In the genomic region with DNA sequence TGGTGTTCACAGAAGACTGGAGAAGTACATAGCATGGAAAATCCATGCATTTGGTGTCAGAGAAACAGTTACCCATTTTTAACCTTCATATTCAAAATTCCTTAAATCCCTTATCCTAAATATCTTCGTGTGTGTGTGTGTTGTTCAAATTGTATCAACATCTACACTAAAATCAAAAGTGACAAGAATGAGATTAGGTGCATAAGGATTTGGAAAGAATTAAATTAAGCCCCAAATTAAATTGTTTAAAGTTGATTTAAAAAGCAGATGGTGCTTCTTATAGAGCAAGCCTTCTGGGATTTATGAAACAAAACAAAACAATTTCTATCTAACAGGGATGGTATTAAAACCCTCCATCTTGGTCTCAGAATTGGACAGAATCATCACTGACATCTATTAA, we compare ENCODE assay signal across 31 cellular contexts. TPM values are rescaled to one million over a fixed set of nuclear protein-coding genes. Genes with fewer than 3 reads are reported as not detected.
"Had no signal": no experiment of that assay in that cellular context is flagged by ENCODE, and none has a peak within 500 bp of the region (broad histone marks: within the 10 kb centered on the region; RNA-seq: fewer than 3 reads in every experiment).

No MANE protein-coding gene starts in this region.

- DNase-seq: activated CD4-positive, alpha-beta memory T cell treated with anti-CD3 and anti-CD28 coated beads for 36 hours; activated CD4-positive, alpha-beta T cell treated with anti-CD3 and anti-CD28 coated beads for 36 hours; activated CD4-positive, alpha-beta T cell treated with anti-CD3 and anti-CD28 coated beads, Interleukin-2, amount 10 ng/mL, durations not matched to agents 24 days and 14 days; activated CD4-positive, CD25-positive, alpha-beta regulatory T cell; activated CD4-positive, CD25-positive, alpha-beta regulatory T cell treated with anti-CD3 and anti-CD28 coated beads, Interleukin-2, amount 50 U/mL, for 72 hours; activated CD8-positive, alpha-beta memory T cell treated with anti-CD3 and anti-CD28 coated beads, Interleukin-2, amount 10 ng/mL, durations not matched to agents 7 days and 5 days; activated CD8-positive, alpha-beta memory T cell treated with anti-CD3 and anti-CD28 coated beads, Interleukin-2, amount 50 U/mL, for 4 hours; activated CD8-positive, alpha-beta T cell treated with anti-CD3 and anti-CD28 coated beads, Interleukin-2, amount 10 ng/mL, durations not matched to agents 7 days and 5 days; activated effector memory CD4-positive, alpha-beta T cell treated with anti-CD3 and anti-CD28 coated beads, Interleukin-2, amount 50 U/mL, for 16 hours; activated naive CD4-positive, alpha-beta T cell treated with anti-CD3 and anti-CD28 coated beads for 36 hours; activated naive CD8-positive, alpha-beta T cell treated with anti-CD3 and anti-CD28 coated beads for 36 hours; activated naive CD8-positive, alpha-beta T cell treated with anti-CD3 and anti-CD28 coated beads, Interleukin-2, amount 50 U/mL, for 24 hours; activated T-cell treated with anti-CD3 and anti-CD28 coated beads, Interleukin-2, amount 50 U/mL, for 1 hour; activated T-cell treated with anti-CD3 and anti-CD28 coated beads, Interleukin-2, amount 50 U/mL, for 48 hours; adrenal gland; amygdala; aorta; body of pancreas; cortex of kidney; dermis blood vessel endothelial cell; effector CD4-positive, alpha-beta T cell; effector memory CD8-positive, alpha-beta T cell; foreskin keratinocyte; gastrocnemius medialis; glutamatergic neuron; heart left ventricle; T-helper 2 cell had no signal

- H3K27ac ChIP-seq: adrenal gland, body of pancreas, esophagus muscularis mucosa, foreskin keratinocyte, gastrocnemius medialis, heart left ventricle had no signal

- H3K27me3 ChIP-seq: adrenal gland, body of pancreas, esophagus muscularis mucosa had no signal

- H3K36me3 ChIP-seq: adrenal gland, esophagus muscularis mucosa, gastrocnemius medialis, heart left ventricle had no signal

- H3K4me3 ChIP-seq: adrenal gland, body of pancreas, esophagus muscularis mucosa, gastrocnemius medialis, heart left ventricle had no signal

- H3K4me1 ChIP-seq: foreskin keratinocyte, gastrocnemius medialis had no signal

- H3K9me3 ChIP-seq: adrenal gland, body of pancreas, esophagus muscularis mucosa, gastrocnemius medialis, heart left ventricle had no signal

- ATAC-seq: activated CD4-positive, alpha-beta T cell treated with anti-CD3 and anti-CD28 coated beads for 36 hours; activated CD8-positive, alpha-beta memory T cell treated with anti-CD3 and anti-CD28 coated beads, Interleukin-2, amount 10 ng/mL, durations not matched to agents 7 days and 5 days; activated CD8-positive, alpha-beta T cell treated with anti-CD3 and anti-CD28 coated beads, Interleukin-2, amount 10 ng/mL, durations not matched to agents 7 days and 5 days; activated naive CD8-positive, alpha-beta T cell treated with anti-CD3 and anti-CD28 coated beads, Interleukin-2, amount 50 U/mL, for 24 hours; body of pancreas; effector memory CD8-positive, alpha-beta T cell; foreskin keratinocyte; gastrocnemius medialis; heart left ventricle had no signal

RNA-seq across cellular contexts. Expression of gene RSPH1, which starts 4.7 kb away (rescaled TPM):
- total RNA-seq: activated CD4-positive, alpha-beta T cell treated with anti-CD3 and anti-CD28 coated beads, Interleukin-2, amount 10 ng/mL, durations not matched to agents 24 days and 14 days; activated CD8-positive, alpha-beta memory T cell treated with anti-CD3 and anti-CD28 coated beads for 36 hours; activated CD8-positive, alpha-beta memory T cell treated with anti-CD3 and anti-CD28 coated beads, Interleukin-2, amount 10 ng/mL, durations not matched to agents 7 days and 5 days; activated CD8-positive, alpha-beta T cell treated with anti-CD3 and anti-CD28 coated beads, Interleukin-2, amount 10 ng/mL, durations not matched to agents 7 days and 5 days; activated T-helper 1 cell treated with anti-CD3 and anti-CD28 coated beads, Interleukin-12 subunit alpha, Interleukin-12 subunit beta, Interleukin-2, Interleukin-4 antibody, amounts not matched to agents 30 ng/mL and 10 ng/mL and 1 ng/mL, durations not matched to agents 14 hours and 24 hours and 36 hours; activated T-helper 2 cell treated with anti-CD3 and anti-CD28 coated beads, Interferon-gamma antibody, Interleukin-2, Interleukin-4, amounts not matched to agents 10 μg/mL and 5 μg/mL and 100 μg/mL, durations not matched to agents 14 hours and 24 hours and 36 hours; dermis blood vessel endothelial cell had no signal
